11 cellular contexts compared by ENCODE assay signal in genomic region chr7:50953820-50954219, GRCh38.
DNase-seq lines count a peak whose midpoint lies in the region; ATAC-seq and TF ChIP-seq lines count a peak whose summit lies in the region.
"Had no signal": no experiment of that assay in that cellular context is flagged by ENCODE, and none has a peak within 500 bp of the region (broad histone marks: within the 10 kb centered on the region; RNA-seq: fewer than 3 reads in every experiment).

No MANE protein-coding gene starts in this region.

- H3K9me3 Mint-ChIP-seq in Caco-2 (ENCODE audit: unreplicated experiment) (peaks cover 22% of the 10 kb centered on the region), glutamatergic neuron (ENCODE audit: unreplicated experiment) (peaks cover 5% of the 10 kb centered on the region)
- peaks cover 0 to 1% of the 10 kb centered on the region in 2 donors for H3K9me3 Mint-ChIP-seq in activated T-cell treated with anti-CD3 and anti-CD28 coated beads, Interleukin-2, amount 50 U/mL, for 72 hours

- no TSS peak for BruUV-seq in Caco-2 (replicated peaks; lab: Mats Ljungman, UMichigan)

- CTCF ChIA-PET in Caco-2 (lab: Charles Lee): no interaction called here

- TF ChIP-seq CTCF in Caco-2 (IDR thresholded peaks at IDR 0.05; ENCODE audit: insufficient read depth in 1 of 2, low read depth in 1 of 2, low read length in 1 of 2, severe bottlenecking in 1 of 2, unreplicated experiment in 1 of 2): no peak
- TF ChIP-seq CTCF in right lobe of liver (IDR thresholded peaks at IDR 0.05): no peak
- TF ChIP-seq CTCF in glutamatergic neuron (IDR thresholded peaks at IDR 0.05; ENCODE audit: partially characterized antibody, unreplicated experiment): no peak

- H3K27ac Mint-ChIP-seq in Caco-2 (ENCODE audit: unreplicated experiment) (no peak overlapping the region), glutamatergic neuron (ENCODE audit: unreplicated experiment) (no peak overlapping the region)
- H3K27ac Mint-ChIP-seq in activated T-cell treated with anti-CD3 and anti-CD28 coated beads, Interleukin-2, amount 50 U/mL, for 72 hours: no peak overlapping the region

- TF ChIP-seq POLR2A in right lobe of liver (IDR thresholded peaks at IDR 0.05): no peak

- POLR2A ChIA-PET in Caco-2 (lab: Charles Lee): no interaction called here

- H3K36me3 ChIP-seq in Caco-2 (ENCODE audit: control insufficient read depth, insufficient read depth, low read length): no peaks in the 10 kb centered on the region
- H3K36me3 ChIP-seq in right lobe of liver: no peaks in the 10 kb centered on the region
- H3K36me3 ChIP-seq: neutrophil had no signal

- H3K4me1 ChIP-seq in Caco-2 (peaks cover 22% of the 10 kb centered on the region), right lobe of liver (no peaks in the 10 kb centered on the region)

- H3K4me3 ChIP-seq in Caco-2 (ENCODE audit: low read depth, low read length): no peak overlapping the region
- H3K4me3 ChIP-seq in right lobe of liver: no peak overlapping the region

- DNase-seq in Caco-2: peak; percentile 22 to 56
- DNase-seq in NCI-H226: peak; percentile 47
- peak; percentile 37 for DNase-seq in ecto neural progenitor cell (ENCODE audit: low spot score)
- DNase-seq in right lobe of liver: no peak
- DNase-seq in NCI-H1048 (lab: John Stamatoyannopoulos, UW): no peak
- DNase-seq in activated T-cell treated with anti-CD3 and anti-CD28 coated beads, Interleukin-2, amount 50 U/mL, for 72 hours: no peak
- no peak for DNase-seq in left lobe of liver (ENCODE audit: low spot score)
- DNase-seq in glutamatergic neuron: no peak
- DNase-seq: activated T-cell treated with anti-CD3 and anti-CD28 coated beads, Interleukin-2, amount 50 U/mL, for 48 hours had no signal

- H3K27me3 Mint-ChIP-seq in Caco-2 (ENCODE audit: insufficient read depth, unreplicated experiment): no peaks in the 10 kb centered on the region
- H3K27me3 Mint-ChIP-seq in activated T-cell treated with anti-CD3 and anti-CD28 coated beads, Interleukin-2, amount 50 U/mL, for 72 hours (ENCODE audit: low read depth): no peaks in the 10 kb centered on the region
- no peaks in the 10 kb centered on the region for H3K27me3 Mint-ChIP-seq in glutamatergic neuron (ENCODE audit: unreplicated experiment)

- H3K9me3 ChIP-seq in Caco-2 (peaks cover 10% of the 10 kb centered on the region; the same call in 1 of the 2 replicates), right lobe of liver (no peaks in the 10 kb centered on the region)
- H3K9me3 ChIP-seq: neutrophil had no signal

- H3K4me1 Mint-ChIP-seq in Caco-2 (ENCODE audit: low read depth, unreplicated experiment) (peaks cover 17% of the 10 kb centered on the region), glutamatergic neuron (ENCODE audit: low read depth, unreplicated experiment) (no peaks in the 10 kb centered on the region)
- no peaks in the 10 kb centered on the region for H3K4me1 Mint-ChIP-seq in activated T-cell treated with anti-CD3 and anti-CD28 coated beads, Interleukin-2, amount 50 U/mL, for 72 hours (ENCODE audit: low read depth)

- ATAC-seq in right lobe of liver: peak in 3 of 4 donors; percentile 32 to 80 (median 71)
- no peak for ATAC-seq in activated T-cell treated with anti-CD3 and anti-CD28 coated beads, Interleukin-2, amount 50 U/mL, for 72 hours (replicated peaks in 1 of 2)
- ATAC-seq in left lobe of liver: no peak

- H3K36me3 Mint-ChIP-seq in Caco-2 (ENCODE audit: insufficient read depth, unreplicated experiment) (no peaks in the 10 kb centered on the region), glutamatergic neuron (ENCODE audit: unreplicated experiment) (peaks cover 4% of the 10 kb centered on the region)
- peaks cover 0 to 1% of the 10 kb centered on the region in 2 donors for H3K36me3 Mint-ChIP-seq in activated T-cell treated with anti-CD3 and anti-CD28 coated beads, Interleukin-2, amount 50 U/mL, for 72 hours (ENCODE audit: insufficient read depth in 2 of 2)

- intact Hi-C loops in Caco-2 (cut with micrococcal nuclease; ENCODE audit: unreplicated experiment): no loop called here
- intact Hi-C loops in right lobe of liver (cut with DNase I): no loop called here

- H3K27me3 ChIP-seq in Caco-2 (replicated peaks; ENCODE audit: control insufficient read depth, insufficient read depth, low read length) (no peaks in the 10 kb centered on the region), right lobe of liver (no peaks in the 10 kb centered on the region)
- H3K27me3 ChIP-seq: neutrophil had no signal

- H3K4me3 Mint-ChIP-seq in Caco-2 (ENCODE audit: unreplicated experiment) (no peak overlapping the region), glutamatergic neuron (ENCODE audit: unreplicated experiment) (no peak overlapping the region)
- H3K4me3 Mint-ChIP-seq in activated T-cell treated with anti-CD3 and anti-CD28 coated beads, Interleukin-2, amount 50 U/mL, for 72 hours: no peak overlapping the region

- WGBS in right lobe of liver (ENCODE audit: insufficient coverage, low coverage, low lambda C conversion rate, missing lambda C conversion rate): 43% methylated on average over 3 of the region's 3 CpGs

- no peak overlapping the region for H3K27ac ChIP-seq in right lobe of liver
- H3K27ac ChIP-seq: C4-2B, neutrophil had no signal

Comparison
In these comparisons a context has a peak if more than half of its experiments do, and no peak if none do; other contexts are left out.
1. DNase-seq: peak in Caco-2 (2 of 2), NCI-H226 (single experiment) and ecto neural progenitor cell (single experiment); none in right lobe of liver (0 of 3), NCI-H1048 (single experiment), activated T-cell treated with anti-CD3 and anti-CD28 coated beads, Interleukin-2, amount 50 U/mL, for 72 hours (0 of 2), left lobe of liver (single experiment) and glutamatergic neuron (single experiment).
2. ATAC-seq: peak in right lobe of liver (3 of 4); none in activated T-cell treated with anti-CD3 and anti-CD28 coated beads, Interleukin-2, amount 50 U/mL, for 72 hours (0 of 2) and left lobe of liver (single experiment).